In genomic region chr2:37681587-37681986, GRCh38 we compare ENCODE assay signal across 19 cellular contexts.
"Had no signal": no experiment of that assay in that cellular context is flagged by ENCODE, and none has a peak within 500 bp of the region (broad histone marks: within the 10 kb centered on the region; RNA-seq: fewer than 3 reads in every experiment).

No MANE protein-coding gene starts in this region.

- H3K27ac ChIP-seq: SJSA1, SK-N-MC had no signal

- H3K27me3 Mint-ChIP-seq: IgD-negative memory B cell had no signal

- H3K27ac Mint-ChIP-seq: IgD-negative memory B cell had no signal

- H3K36me3 ChIP-seq: SJSA1 had no signal

- H3K4me3 Mint-ChIP-seq: IgD-negative memory B cell had no signal

- DNase-seq: KBM-7, MV-4-11, NCI-H1048, NCI-H1105, NCI-H1417, NCI-H1436 treated with DMSO at 0.1 percent for 48 hours, NCI-H1694, NCI-H187 treated with DMSO at 0.1 percent for 48 hours, NCI-H2029 treated with DMSO at 0.1 percent for 48 hours, NCI-H2227 treated with DMSO at 0.1 percent for 48 hours, NCI-H524, NCI-H526 treated with DMSO at 0.1 percent for 48 hours, NCI-H748 treated with DMSO at 0.1 percent for 48 hours, Right ventricle myocardium superior, RPMI8226, SIG-M5 had no signal

- H3K27me3 ChIP-seq: SJSA1 had no signal

- H3K36me3 Mint-ChIP-seq: IgD-negative memory B cell had no signal

- H3K4me3 ChIP-seq: SJSA1, SK-N-MC had no signal
